In genomic region chr12:6183689-6184441, GRCh38 we compare ENCODE assay signal across 10 cellular contexts. TPM values are rescaled to one million over a fixed set of nuclear protein-coding genes. Genes with fewer than 3 reads are reported as not detected.
DNase-seq lines count a peak whose midpoint lies in the region; ATAC-seq, FAIRE-seq and TF ChIP-seq lines count a peak whose summit lies in the region.
"Had no signal": no experiment of that assay in that cellular context is flagged by ENCODE, and none has a peak within 500 bp of the region (broad histone marks: within the 10 kb centered on the region; RNA-seq: fewer than 3 reads in every experiment).

No MANE protein-coding gene starts in this region.

- peaks cover 4% of the 10 kb centered on the region for H3K79me2 ChIP-seq in HepG2 (ENCODE audit: insufficient read depth, low read length)

- CTCF ChIA-PET in HepG2 (lab: Yijun Ruan, JAX; ENCODE audit: low intra/inter-chr PET ratio, low total read pairs), result no interaction called here

- H3K4me1 ChIP-seq in colonic mucosa (peaks cover 19% of the 10 kb centered on the region), HepG2 (ENCODE audit: insufficient read depth, low read length) (peaks cover 72% of the 10 kb centered on the region), tibial nerve (peaks cover 4 to 59% (median 38%) of the 10 kb centered on the region in 4 donors)

- peak overlapping the region; percentile 78 for H3K27ac ChIP-seq in colonic mucosa
- peak overlapping the region; percentile 79 for H3K27ac ChIP-seq in HepG2 (ENCODE audit: extremely low read length, insufficient read depth, low read length)
- peak overlapping the region in 3 of 4 donors; percentile 70 to 84 (median 81) for H3K27ac ChIP-seq in tibial nerve
- H3K27ac ChIP-seq: KMS-11 had no signal

- no peak for TF ChIP-seq POLR2A in HepG2 (IDR thresholded peaks at IDR 0.05; ENCODE audit: insufficient read depth in 1 of 2, low read depth in 2 of 2, low read length in 2 of 2)
- TF ChIP-seq POLR2A in tibial nerve (IDR thresholded peaks at IDR 0.05), result no peak

- BruUV-seq in HepG2 (replicated peaks; lab: Mats Ljungman, UMichigan), result no TSS peak

- DNase-seq in NCI-H2029 (lab: John Stamatoyannopoulos, UW) (peak; percentile 49), colonic mucosa (peak; percentile 79), HepG2 (ENCODE audit: low spot score) (peak; percentile 68), tibial nerve (ENCODE audit: low spot score in 2 of 2) (no peak), mesenteric fat pad (ENCODE audit: low spot score) (no peak)
- DNase-seq in activated CD8-positive, alpha-beta memory T cell treated with anti-CD3 and anti-CD28 coated beads for 24 hours, result no peak
- DNase-seq: activated B cell treated with CpG ODN at 0.5 μM for 24 hours had no signal

- H3K9ac ChIP-seq in colonic mucosa (ENCODE audit: low read depth in 2 of 2, low read length in 2 of 2) (peak overlapping the region in 1 of 2 donors; percentile 63), HepG2 (ENCODE audit: insufficient read depth, low read depth, low read length) (peak overlapping the region; percentile 74)
- H3K9ac ChIP-seq: KMS-11 had no signal

- H3K27me3 ChIP-seq in colonic mucosa, result no peaks in the 10 kb centered on the region
- H3K27me3 ChIP-seq in HepG2 (ENCODE audit: control insufficient read depth in 1 of 2, insufficient read depth in 2 of 2, low read length in 2 of 2), result no peaks in the 10 kb centered on the region; a peak in 1 of 5 replicates
- H3K27me3 ChIP-seq in tibial nerve, result no peaks in the 10 kb centered on the region

- peak; percentile 82 for FAIRE-seq in HepG2 (lab: Jason Lieb, UNC)

- TF ChIP-seq EP300 in HepG2 (IDR thresholded peaks at IDR 0.05; ENCODE audit: low read depth in 2 of 2, low read length in 2 of 2), result no peak
- no peak for TF ChIP-seq EP300 in HepG2 (CRISPR knock-in tag; IDR thresholded peaks at IDR 0.05; ENCODE audit: borderline replicate concordance)
- TF ChIP-seq EP300 in tibial nerve (IDR thresholded peaks at IDR 0.05), result no peak

- in situ Hi-C loops in HepG2 (cut with HindIII; ENCODE audit: extremely low pct_ligation_motif_present, low pct_unique_long_range_greater_than_20kb), result loop anchor here (5.0 kb wide), 1 partner anchor 122 kb away; no protein-coding TSS in a partner anchor

- no peak for TF ChIP-seq RAD21 in HepG2 (CRISPR knock-in tag; IDR thresholded peaks at IDR 0.05)

- POLR2A ChIA-PET in HepG2 (lab: Yijun Ruan, JAX), result interaction anchor here (0.5 to 3.1 kb wide), 13 partner anchors 9 to 350 kb away, joined by 3 to 29 read pairs (median 5); partner anchors contain the start of genes GAPDH, LTBR and VAMP1

- no peak overlapping the region for H2AFZ ChIP-seq in HepG2 (ENCODE audit: low read length)

- H3K36me3 ChIP-seq in colonic mucosa (no peaks in the 10 kb centered on the region), HepG2 (replicated peaks in 1 of 2; ENCODE audit: control insufficient read depth in 1 of 2, insufficient read depth in 2 of 2, low read length in 2 of 2) (no peaks in the 10 kb centered on the region), tibial nerve (no peaks in the 10 kb centered on the region)

- WGBS in HepG2 (ENCODE audit: low lambda C conversion rate), result 9% methylated on average over 7 of the region's 7 CpGs
- 55 to 59% methylated on average over 7 of the region's 7 CpGs for WGBS in tibial nerve, 2 donors

- no peak for TF ChIP-seq CTCF in colonic mucosa (IDR thresholded peaks at IDR 0.05)
- no peak for TF ChIP-seq CTCF in HepG2 (CRISPR knock-in tag; IDR thresholded peaks at IDR 0.05)
- TF ChIP-seq CTCF in tibial nerve (IDR thresholded peaks at IDR 0.05), result no peak

- no peaks in the 10 kb centered on the region for H3K9me3 ChIP-seq in colonic mucosa
- H3K9me3 ChIP-seq in HepG2 (ENCODE audit: low read length), result no peaks in the 10 kb centered on the region
- H3K9me3 ChIP-seq in tibial nerve, result no peaks in the 10 kb centered on the region

- no peak overlapping the region for H3K4me3 ChIP-seq in colonic mucosa
- H3K4me3 ChIP-seq in HepG2 (replicated peaks in 1 of 3; ENCODE audit: insufficient read depth in 1 of 3, low read depth in 2 of 3, low read length in 3 of 3), result peak overlapping the region; percentile 43 to 70 (median 45); a peak in 5 of 6 replicates
- H3K4me3 ChIP-seq in tibial nerve, result no peak overlapping the region

- peak overlapping the region; percentile 89 for H3K4me2 ChIP-seq in HepG2 (ENCODE audit: low read depth, low read length)
- H3K4me2 ChIP-seq: KMS-11 had no signal

- ATAC-seq in HepG2 (peak; percentile 16), HG03378 (IDR thresholded peaks at IDR 0.05; ENCODE audit: unreplicated experiment) (no peak)

- intact Hi-C loops in colonic mucosa (cut with DNase I) (no loop called here), HepG2 (cut with micrococcal nuclease; ENCODE audit: unreplicated experiment) (loop anchor here (5.0 kb wide), 1 partner anchor 122 kb away; no protein-coding TSS in a partner anchor)

- no peaks in the 10 kb centered on the region for H4K20me1 ChIP-seq in HepG2 (ENCODE audit: insufficient read depth, low read length)

TF ChIP-seq in HepG2, 621 proteins besides CTCF, POLR2A, EP300 and RAD21 (continues in another document):
- TF ChIP-seq ZSCAN29 (CRISPR knock-in tag; conservative IDR thresholded peaks at IDR 0.05), result no peak
- TF ChIP-seq ZNF652 (CRISPR knock-in tag; IDR thresholded peaks at IDR 0.05; ENCODE audit: borderline replicate concordance, low read depth), result no peak
- TF ChIP-seq ZNF564 (CRISPR knock-in tag; IDR thresholded peaks at IDR 0.05), result no peak
- TF ChIP-seq ZNF576 (CRISPR knock-in tag; IDR thresholded peaks at IDR 0.05), result no peak

RNA-seq across cellular contexts. Expression of gene CD9, which starts 16.3 kb away (rescaled TPM):
- 100 to 1,000 TPM; 589 to 665 TPM for total RNA-seq in colonic mucosa
- total RNA-seq in HepG2 (2016; rRNA removed; fragmentation: Illumina TruSeq; extraction: Trizol), result 4.3 and 5.8 TPM in 2 replicates
- total RNA-seq in HepG2 (2016; cell fraction: cytosol; rRNA removed; fragmentation: Illumina TruSeq; extraction: Trizol; ENCODE audit: low read depth), result 1.3 and 2.0 TPM in 2 replicates
- 2.4 and 6.9 TPM in 2 replicates for total RNA-seq in HepG2 (2016; cell fraction: insoluble cytoplasmic fraction; rRNA removed; fragmentation: Illumina TruSeq; extraction: Trizol)
- total RNA-seq in HepG2 (2016; cell fraction: membrane; rRNA removed; fragmentation: Illumina TruSeq; extraction: Trizol), result 2.1 and 2.4 TPM in 2 replicates
- 5.9 and 6.5 TPM in 2 replicates for total RNA-seq in HepG2 (2016; cell fraction: nucleus; rRNA removed; fragmentation: Illumina TruSeq; extraction: Trizol)
- polyA plus RNA-seq in HepG2 (2011; rRNA removed), result 38.3 and 40.1 TPM in 2 replicates
- polyA plus RNA-seq in HepG2 (2011; cell fraction: cytosol; rRNA removed), result 30.3 and 47.3 TPM in 2 replicates
- 15.2 and 20.2 TPM in 2 replicates for polyA plus RNA-seq in HepG2 (2011; cell fraction: nucleus; rRNA removed)
- polyA plus RNA-seq in HepG2 (2012), result 30.0 and 52.7 TPM in 2 replicates
- polyA plus RNA-seq in HepG2 (2016; cell fraction: cytosol; fragmentation: Illumina TruSeq; extraction: Trizol; ENCODE audit: low read depth), result 1.4 and 1.8 TPM in 2 replicates
- 5.2 and 5.4 TPM in 2 replicates for polyA plus RNA-seq in HepG2 (2016; cell fraction: insoluble cytoplasmic fraction; fragmentation: Illumina TruSeq; extraction: Trizol; ENCODE audit: low read depth)
- polyA plus RNA-seq in HepG2 (2016; cell fraction: membrane; fragmentation: Illumina TruSeq; extraction: Trizol; ENCODE audit: low read depth), result 1.9 and 2.4 TPM in 2 replicates
- polyA plus RNA-seq in HepG2 (2016; cell fraction: nucleus; fragmentation: Illumina TruSeq; extraction: Trizol; ENCODE audit: insufficient read depth, low read depth), result 10.1 and 12.9 TPM in 2 replicates
- 21.6 and 243 TPM in 2 replicates for polyA minus RNA-seq in HepG2 (2011; rRNA and poly(A)+ RNA removed; ENCODE audit: low replicate concordance)
- polyA minus RNA-seq in HepG2 (2011; cell fraction: cytosol; rRNA and poly(A)+ RNA removed), result 12.1 and 13.6 TPM in 2 replicates
- 8.9 and 10.4 TPM in 2 replicates for polyA minus RNA-seq in HepG2 (2011; cell fraction: nucleus; rRNA and poly(A)+ RNA removed)
- total RNA-seq in tibial nerve, result 100 to 1,000 TPM; 297 to 500 (median 391) TPM
- 57.7 TPM for total RNA-seq in mesenteric fat pad
- polyA plus RNA-seq: neural cell had no signal

RNA-seq across cellular contexts. Expression of gene VWF, which starts 59.4 kb away (rescaled TPM):
- 10 to 100 TPM; 20.9 to 63.2 TPM for total RNA-seq in colonic mucosa
- total RNA-seq in HepG2 (2016; rRNA removed; fragmentation: Illumina TruSeq; extraction: Trizol), result 0.20 and 0.22 TPM in 2 replicates
- not detected in 2 replicates for total RNA-seq in HepG2 (2016; cell fraction: cytosol; rRNA removed; fragmentation: Illumina TruSeq; extraction: Trizol; ENCODE audit: low read depth)
- 0.15 and 0.28 TPM in 2 replicates for total RNA-seq in HepG2 (2016; cell fraction: insoluble cytoplasmic fraction; rRNA removed; fragmentation: Illumina TruSeq; extraction: Trizol)
- 0.03 and 0.15 TPM in 2 replicates for total RNA-seq in HepG2 (2016; cell fraction: membrane; rRNA removed; fragmentation: Illumina TruSeq; extraction: Trizol)
- 0.12 and 0.19 TPM in 2 replicates for total RNA-seq in HepG2 (2016; cell fraction: nucleus; rRNA removed; fragmentation: Illumina TruSeq; extraction: Trizol)
- 0.25 and 0.63 TPM in 2 replicates for polyA plus RNA-seq in HepG2 (2011; rRNA removed)
- 0.27 and 0.51 TPM in 2 replicates for polyA plus RNA-seq in HepG2 (2011; cell fraction: cytosol; rRNA removed)
- 0.79 and 2.1 TPM in 2 replicates for polyA plus RNA-seq in HepG2 (2011; cell fraction: nucleus; rRNA removed)
- polyA plus RNA-seq in HepG2 (2012), result 0.89 and 2.0 TPM in 2 replicates
- 0.08 TPM in 1 of 2 replicates, not detected in the other for polyA plus RNA-seq in HepG2 (2016; cell fraction: cytosol; fragmentation: Illumina TruSeq; extraction: Trizol; ENCODE audit: low read depth)
- 0.23 and 0.40 TPM in 2 replicates for polyA plus RNA-seq in HepG2 (2016; cell fraction: insoluble cytoplasmic fraction; fragmentation: Illumina TruSeq; extraction: Trizol; ENCODE audit: low read depth)
- polyA plus RNA-seq in HepG2 (2016; cell fraction: membrane; fragmentation: Illumina TruSeq; extraction: Trizol; ENCODE audit: low read depth), result not detected in 2 replicates
- polyA plus RNA-seq in HepG2 (2016; cell fraction: nucleus; fragmentation: Illumina TruSeq; extraction: Trizol; ENCODE audit: insufficient read depth, low read depth), result 0.08 and 0.84 TPM in 2 replicates
- polyA minus RNA-seq in HepG2 (2011; rRNA and poly(A)+ RNA removed; ENCODE audit: low replicate concordance), result 0.21 and 3.2 TPM in 2 replicates
- 0.26 and 0.89 TPM in 2 replicates for polyA minus RNA-seq in HepG2 (2011; cell fraction: cytosol; rRNA and poly(A)+ RNA removed)
- 1.5 and 2.4 TPM in 2 replicates for polyA minus RNA-seq in HepG2 (2011; cell fraction: nucleus; rRNA and poly(A)+ RNA removed)
- 100 to 1,000 TPM in 3 of 4 donors, 10 to 100 TPM in 1; 82.7 to 311 (median 214) TPM for total RNA-seq in tibial nerve
- 733 TPM for total RNA-seq in mesenteric fat pad
- total RNA-seq: activated B cell treated with CpG ODN at 0.5 μM for 24 hours had no signal
- polyA plus RNA-seq: neural cell had no signal

Comparison
In these comparisons a context has a peak if more than half of its experiments do, and no peak if none do; other contexts are left out.
1. DNase-seq: peak in NCI-H2029 (single experiment), colonic mucosa (single experiment) and HepG2 (single experiment); none in tibial nerve (0 of 2), activated CD8-positive, alpha-beta memory T cell treated with anti-CD3 and anti-CD28 coated beads for 24 hours (single experiment) and mesenteric fat pad (single experiment).
2. H3K4me3 ChIP-seq: peak in HepG2 (3 of 3); none in colonic mucosa (single experiment) and tibial nerve (0 of 4).
3. RNA of gene VWF, which starts 59.4 kb away (total RNA-seq): 733 TPM in mesenteric fat pad (single experiment), 82.7 to 311 TPM in tibial nerve and 20.9 to 63.2 TPM in colonic mucosa; 0.03 to 0.28 TPM in HepG2; every median in the first group is over 10 times any median in the second.
4. Peak in every context shown above with its lines, with median percentiles within 50 percentile points of each other: H3K27ac ChIP-seq.